In genomic region chrX:136880452-136881013, GRCh38 we compare ENCODE assay signal across 8 cellular contexts. TPM values are rescaled to one million over a fixed set of nuclear protein-coding genes. Genes with fewer than 3 reads are reported as not detected.
DNase-seq lines count a peak whose midpoint lies in the region; TF ChIP-seq lines count a peak whose summit lies in the region.

Gene RBMX (minus strand): TSS chrX:136880725. CDS start chrX:136879427, 1,298 bp downstream.

- H3K36me3 ChIP-seq in ES-I3 (ENCODE audit: insufficient read depth, low read length) (peaks cover 16% of the 10 kb centered on the region), HAP-1 (replicated peaks) (peaks cover 48% of the 10 kb centered on the region), MM.1S (replicated peaks; ENCODE audit: insufficient read depth, low read length) (peaks cover 4% of the 10 kb centered on the region), neural progenitor cell (peaks cover 22% of the 10 kb centered on the region)

- no peaks in the 10 kb centered on the region for H3K9me2 ChIP-seq in MM.1S (replicated peaks; ENCODE audit: insufficient read depth, low read length)

- H3K4me3 Mint-ChIP-seq in neural progenitor cell, result peak within 1 kb of the TSS; percentile 98

- H3K79me2 ChIP-seq in MM.1S (ENCODE audit: low read length) (peaks cover 39% of the 10 kb centered on the region), neural progenitor cell (ENCODE audit: low read depth) (peaks cover 65% of the 10 kb centered on the region)

- no peaks in the 10 kb centered on the region for H3F3A ChIP-seq in MM.1S (ENCODE audit: insufficient read depth, low read length)
- peaks cover 27% of the 10 kb centered on the region for H3F3A ChIP-seq in neural progenitor cell (ENCODE audit: low read depth)

- peaks cover 21% of the 10 kb centered on the region for H3K36me3 Mint-ChIP-seq in neural progenitor cell

- H3K4me1 ChIP-seq in ES-I3 (ENCODE audit: insufficient read depth, low read length) (peaks cover 6% of the 10 kb centered on the region; the same call in 1 of the 2 replicates), HAP-1 (peaks cover 12% of the 10 kb centered on the region), MM.1S (ENCODE audit: low read length) (no peaks in the 10 kb centered on the region), neural progenitor cell (peaks cover 15% of the 10 kb centered on the region)

- peaks cover 9% of the 10 kb centered on the region for H3K9me3 Mint-ChIP-seq in neural progenitor cell

- peak within 1 kb of the TSS; percentile 98 for H3K9ac ChIP-seq in ES-I3 (ENCODE audit: low read depth, low read length)
- peak within 1 kb of the TSS; percentile 94 for H3K9ac ChIP-seq in MM.1S (ENCODE audit: low read length)
- peak within 1 kb of the TSS; percentile 98 for H3K9ac ChIP-seq in neural progenitor cell

- H3K4me2 ChIP-seq in MM.1S (ENCODE audit: low read depth, low read length), result peak within 1 kb of the TSS; percentile 65
- H3K4me2 ChIP-seq in neural progenitor cell, result peak within 1 kb of the TSS; percentile 85

- H4K20me1 ChIP-seq in MM.1S (ENCODE audit: insufficient read depth, low read length), result no peaks in the 10 kb centered on the region
- H4K20me1 ChIP-seq in neural progenitor cell (ENCODE audit: low read depth), result peaks cover 46% of the 10 kb centered on the region

- peak within 1 kb of the TSS; percentile 96 for H3K27ac Mint-ChIP-seq in neural progenitor cell

- TF ChIP-seq CTCF in MM.1S (IDR thresholded peaks at IDR 0.05; ENCODE audit: low read length) (no peak), foreskin fibroblast (IDR thresholded peaks at IDR 0.05; ENCODE audit: low read depth, low read length) (no peak), neural progenitor cell (IDR thresholded peaks at IDR 0.05) (no peak)

- in situ Hi-C loops in HAP-1 (cut with MboI; ENCODE audit: low sequenced_read_pairs), result no loop called here

- H3K27me3 ChIP-seq in HAP-1 (ENCODE audit: low read depth) (no peaks in the 10 kb centered on the region), MM.1S (replicated peaks; ENCODE audit: insufficient read depth, low read length) (no peaks in the 10 kb centered on the region), neural progenitor cell (no peaks in the 10 kb centered on the region)

- peak; percentile 97 to 98 for DNase-seq in HAP-1 (ENCODE audit: low spot score in 2 of 2)
- DNase-seq in MM.1S, result peak; percentile 87
- DNase-seq in SIG-M5 (lab: John Stamatoyannopoulos, UW), result peak; percentile 51
- DNase-seq in activated gamma-delta T cell (lab: John Stamatoyannopoulos, UW), result peak; percentile 40
- peak; percentile 90 to 94 for DNase-seq in foreskin fibroblast
- peak; percentile 93 for DNase-seq in neural progenitor cell (ENCODE audit: low spot score)
- DNase-seq in stromal cell of bone marrow (ENCODE audit: low read depth), result peak; percentile 85

- peak within 1 kb of the TSS; percentile 82 for H2AFZ ChIP-seq in MM.1S (ENCODE audit: low read length)
- no peak within 1 kb of the TSS for H2AFZ ChIP-seq in neural progenitor cell (replicated peaks)

- H3K4me1 Mint-ChIP-seq in neural progenitor cell, result peaks cover 24% of the 10 kb centered on the region

- peaks cover 5% of the 10 kb centered on the region for H3K27me3 Mint-ChIP-seq in neural progenitor cell (ENCODE audit: insufficient read depth, low read depth)

- H3K4me3 ChIP-seq in HAP-1 (peak within 1 kb of the TSS; percentile 99), MM.1S (ENCODE audit: low read length) (peak within 1 kb of the TSS; percentile 79), foreskin fibroblast (ENCODE audit: low read depth in 1 of 2, low read length in 2 of 2) (peak within 1 kb of the TSS; percentile 62 to 86), neural progenitor cell (peak within 1 kb of the TSS; percentile 91)

- H3K27ac ChIP-seq in MM.1S (ENCODE audit: low read length), result peak within 1 kb of the TSS; percentile 65; the same call in 1 of the 2 replicates
- H3K27ac ChIP-seq in neural progenitor cell, result peak within 1 kb of the TSS; percentile 65

- H3K9me3 ChIP-seq in ES-I3 (ENCODE audit: control insufficient read depth, insufficient read depth, low read length) (no peaks in the 10 kb centered on the region), HAP-1 (no peaks in the 10 kb centered on the region), MM.1S (replicated peaks; ENCODE audit: insufficient read depth, low read length) (no peaks in the 10 kb centered on the region), neural progenitor cell (ENCODE audit: low read depth) (peaks cover 4% of the 10 kb centered on the region)

RNA-seq across cellular contexts. Expression of gene RBMX, which starts in this region (rescaled TPM):
- total RNA-seq in neural progenitor cell (ENCODE audit: low replicate concordance), result 1,172 and 1,287 TPM in 2 replicates

Comparison
In these comparisons a context has a peak if more than half of its experiments do, and no peak if none do; other contexts are left out.
1. Peak in every context shown above with its lines: DNase-seq, H3K4me3 ChIP-seq and H3K27ac ChIP-seq.
2. DNase-seq: peak in every context shown above with its lines; median percentile 98 in HAP-1; 93 in neural progenitor cell; 92 in foreskin fibroblast; 87 in MM.1S; 85 in stromal cell of bone marrow; 51 in SIG-M5; 40 in activated gamma-delta T cell.